Comparison of ENCODE assay signal across 8 cellular contexts in genomic region chr14:99602054-99602787, GRCh38. TPM values are rescaled to one million over a fixed set of nuclear protein-coding genes. Genes with fewer than 3 reads are reported as not detected.
DNase-seq lines count a peak whose midpoint lies in the region; ATAC-seq and TF ChIP-seq lines count a peak whose summit lies in the region.

No MANE protein-coding gene starts in this region.

- peak overlapping the region; percentile 31 to 52 for H3K4me3 ChIP-seq in HCT116 (replicated peaks in 1 of 2; ENCODE audit: low read depth in 1 of 2, low read length in 2 of 2)
- peak overlapping the region; percentile 57 for H3K4me3 ChIP-seq in RWPE2 (ENCODE audit: severe bottlenecking)
- H3K4me3 ChIP-seq in fibroblast of villous mesenchyme (ENCODE audit: low read depth, low read length): peak overlapping the region; percentile 46

- H3K4me2 ChIP-seq in HCT116 (ENCODE audit: low read length): peak overlapping the region; percentile 73

- H3K4me3 Mint-ChIP-seq in CD14-positive monocyte: peak overlapping the region in 1 of 2 donors; percentile 75

- H3K9me3 ChIP-seq in HCT116 (ENCODE audit: control insufficient read depth in 1 of 2, insufficient read depth in 1 of 2, low read depth in 1 of 2, low read length in 2 of 2) (no peaks in the 10 kb centered on the region), RWPE2 (ENCODE audit: severe bottlenecking) (no peaks in the 10 kb centered on the region)

- H3K79me2 ChIP-seq in HCT116 (ENCODE audit: insufficient read depth, low read length): peaks cover 57% of the 10 kb centered on the region

- ATAC-seq in HCT116 (no peak), RWPE2 (ENCODE audit: low read depth) (no peak; the same call in 2 of the 3 replicates), HG03196 (IDR thresholded peaks at IDR 0.05; ENCODE audit: unreplicated experiment) (no peak)

- TSS peak; percentile 46 for BruUV-seq in HCT116 (replicated peaks; lab: Mats Ljungman, UMichigan)

- TF ChIP-seq POLR2A in HCT116 (IDR thresholded peaks at IDR 0.05; ENCODE audit: borderline replicate concordance, extremely low read depth, insufficient read depth, insufficient read length) (no peak), erythroblast (IDR thresholded peaks at IDR 0.05; ENCODE audit: low read length) (no peak)

- TF ChIP-seq RAD21 in HCT116 (IDR thresholded peaks at IDR 0.05; ENCODE audit: low read depth): no peak

- H2AFZ ChIP-seq in HCT116 (ENCODE audit: low read depth, low read length, poor library complexity, severe bottlenecking): no peak overlapping the region

- 0 out of 2 replicates have a peak overlapping the region, but pooled peaks have one; percentile 30 for H3K27ac ChIP-seq in HCT116 (ENCODE audit: low read depth, low read length)
- peak overlapping the region; percentile 87 for H3K27ac ChIP-seq in RWPE2 (ENCODE audit: poor library complexity, severe bottlenecking)

- no peaks in the 10 kb centered on the region for H3K9me2 ChIP-seq in HCT116 (ENCODE audit: insufficient read depth)

- POLR2A ChIA-PET in HCT116 (lab: Charles Lee): no interaction called here

- no peaks in the 10 kb centered on the region for H3K36me3 Mint-ChIP-seq in CD14-positive monocyte

- TF ChIP-seq CTCF in HCT116 (IDR thresholded peaks at IDR 0.05 in 2 of 3, conservative IDR thresholded peaks at IDR 0.05 in 1 of 3; ENCODE audit: borderline replicate concordance in 1 of 3, insufficient read depth in 1 of 3, low read depth in 2 of 3, low read length in 2 of 3): no peak
- TF ChIP-seq CTCF in RWPE2 (IDR thresholded peaks at IDR 0.05; ENCODE audit: poor library complexity, severe bottlenecking): peak; percentile 23
- TF ChIP-seq CTCF in fibroblast of villous mesenchyme (IDR thresholded peaks at IDR 0.05; ENCODE audit: insufficient read depth, low read depth, low read length): no peak
- no peak for TF ChIP-seq CTCF in CD14-positive monocyte (IDR thresholded peaks at IDR 0.05)

- peaks cover 44 to 66% (median 53%) of the 10 kb centered on the region in 3 donors for H3K27me3 Mint-ChIP-seq in CD14-positive monocyte (ENCODE audit: low read depth in 3 of 3)

- RAD21 ChIA-PET in HCT116 (lab: Charles Lee; ENCODE audit: low non-redundant PET in 1 of 2, low total read pairs in 2 of 2, uncharacterized antibody in 2 of 2, unreplicated experiment in 2 of 2): interaction anchor here in 1 of 2 experiments (0.6 kb wide), 1 partner anchor 26 kb away, joined by 4 read pairs; no protein-coding TSS in a partner anchor

- H3K27me3 ChIP-seq in HCT116 (ENCODE audit: insufficient read depth, low read length) (no peaks in the 10 kb centered on the region), RWPE2 (ENCODE audit: insufficient read depth, poor library complexity, severe bottlenecking) (no peaks in the 10 kb centered on the region)

- peaks cover 0 to 9% (median 2%) of the 10 kb centered on the region in 7 donors for H3K9me3 Mint-ChIP-seq in CD14-positive monocyte

- H4K20me1 ChIP-seq in HCT116 (ENCODE audit: insufficient read depth): no peaks in the 10 kb centered on the region

- peaks cover 19 to 32% of the 10 kb centered on the region in 2 experiments for H3K4me1 ChIP-seq in HCT116 (ENCODE audit: control insufficient read depth in 1 of 2, insufficient read depth in 2 of 2, low read length in 2 of 2)
- H3K4me1 ChIP-seq in RWPE2 (ENCODE audit: insufficient read depth, poor library complexity, severe bottlenecking): peaks cover 26% of the 10 kb centered on the region

- H3K4me1 Mint-ChIP-seq in CD14-positive monocyte: peaks cover 7% of the 10 kb centered on the region

- DNase-seq in HCT116 (ENCODE audit: low read depth, low spot score) (no peak), RWPE2 (ENCODE audit: low spot score) (no peak), fibroblast of villous mesenchyme (ENCODE audit: low read depth) (peak; percentile 35), retina (peak; percentile 58), CD14-positive monocyte (ENCODE audit: low spot score) (no peak), erythroblast (lab: John Stamatoyannopoulos, UW) (no peak), ACHN (no peak)

- CTCF ChIA-PET in HCT116 (lab: Charles Lee): no interaction called here

- no peaks in the 10 kb centered on the region; a peak in 1 of 4 replicates for H3K36me3 ChIP-seq in HCT116 (ENCODE audit: control insufficient read depth in 1 of 2, insufficient read depth in 2 of 2, low read length in 2 of 2)
- H3K36me3 ChIP-seq in RWPE2 (ENCODE audit: low read depth): peaks cover 11% of the 10 kb centered on the region

- H3K9ac ChIP-seq in HCT116 (ENCODE audit: low read length): peak overlapping the region; percentile 31

- intact Hi-C loops in HCT116 (cut with micrococcal nuclease): no loop called here
- intact Hi-C loops in CD14-positive monocyte (cut with micrococcal nuclease): no loop called here

- H3K27ac Mint-ChIP-seq in CD14-positive monocyte: no peak overlapping the region

- in situ Hi-C loops in ACHN (cut with HindIII; ENCODE audit: low pct_ligation_motif_present, low pct_unique_long_range_greater_than_20kb, low sequenced_read_pairs): no loop called here

TF ChIP-seq in HCT116, 20 proteins besides CTCF, POLR2A, EP300 and RAD21:
- TF ChIP-seq SIN3A (IDR thresholded peaks at IDR 0.05; ENCODE audit: low read depth) (no peak), REST (IDR thresholded peaks at IDR 0.05; ENCODE audit: low read depth) (no peak), SRF (IDR thresholded peaks at IDR 0.05; ENCODE audit: low read depth) (no peak), SP1 (IDR thresholded peaks at IDR 0.05; ENCODE audit: low read depth) (no peak), ZFX (IDR thresholded peaks at IDR 0.05) (no peak), CBX3 (IDR thresholded peaks at IDR 0.05; ENCODE audit: low read depth) (no peak), YY1 (IDR thresholded peaks at IDR 0.05; ENCODE audit: extremely low read depth, insufficient replicate concordance, low read depth, low read length) (no peak), EZH2phosphoT487 (IDR thresholded peaks at IDR 0.05; ENCODE audit: borderline replicate concordance) (no peak), JUND (IDR thresholded peaks at IDR 0.05) (no peak), CEBPB (IDR thresholded peaks at IDR 0.05; ENCODE audit: low read depth) (no peak)
- TF ChIP-seq, protein P1, sequence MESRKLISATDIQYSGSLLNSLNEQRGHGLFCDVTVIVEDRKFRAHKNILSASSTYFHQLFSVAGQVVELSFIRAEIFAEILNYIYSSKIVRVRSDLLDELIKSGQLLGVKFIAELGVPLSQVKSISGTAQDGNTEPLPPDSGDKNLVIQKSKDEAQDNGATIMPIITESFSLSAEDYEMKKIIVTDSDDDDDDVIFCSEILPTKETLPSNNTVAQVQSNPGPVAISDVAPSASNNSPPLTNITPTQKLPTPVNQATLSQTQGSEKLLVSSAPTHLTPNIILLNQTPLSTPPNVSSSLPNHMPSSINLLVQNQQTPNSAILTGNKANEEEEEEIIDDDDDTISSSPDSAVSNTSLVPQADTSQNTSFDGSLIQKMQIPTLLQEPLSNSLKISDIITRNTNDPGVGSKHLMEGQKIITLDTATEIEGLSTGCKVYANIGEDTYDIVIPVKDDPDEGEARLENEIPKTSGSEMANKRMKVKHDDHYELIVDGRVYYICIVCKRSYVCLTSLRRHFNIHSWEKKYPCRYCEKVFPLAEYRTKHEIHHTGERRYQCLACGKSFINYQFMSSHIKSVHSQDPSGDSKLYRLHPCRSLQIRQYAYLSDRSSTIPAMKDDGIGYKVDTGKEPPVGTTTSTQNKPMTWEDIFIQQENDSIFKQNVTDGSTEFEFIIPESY (IDR thresholded peaks at IDR 0.05; ENCODE audit: extremely low read depth, insufficient replicate concordance, low read length): no peak
TF ChIP-seq in HCT116: peak in this region for 0.

RNA-seq across cellular contexts. Expression of gene CCDC85C, which starts 1.8 kb away (rescaled TPM):
- total RNA-seq in HCT116 (2021; ENCODE audit: unreplicated experiment) (42.3 TPM), fibroblast of villous mesenchyme (7.4 and 11.2 TPM in 2 replicates)
- 32.0 and 36.2 TPM in 2 replicates for polyA plus RNA-seq in HCT116 (2012)
- under 1 TPM in 1 of 2 donors, not detected in 1; 0.03 TPM for polyA plus RNA-seq in CD14-positive monocyte

RNA-seq across cellular contexts. Expression of gene HHIPL1, which starts 42.7 kb away (rescaled TPM):
- total RNA-seq in HCT116 (2021; ENCODE audit: unreplicated experiment) (not detected), fibroblast of villous mesenchyme (3.9 TPM in 2 replicates)
- polyA plus RNA-seq in HCT116 (2012): 0.02 and 0.03 TPM in 2 replicates
- not detected for polyA plus RNA-seq in CD14-positive monocyte

Comparison
In these comparisons a context has a peak if more than half of its experiments do, and no peak if none do; other contexts are left out.
1. DNase-seq: peak in fibroblast of villous mesenchyme (single experiment) and retina (single experiment); none in HCT116 (single experiment), RWPE2 (single experiment), CD14-positive monocyte (single experiment), erythroblast (0 of 2) and ACHN (single experiment).
2. Peak in every context shown above with its lines, with median percentiles within 50 percentile points of each other: H3K4me3 ChIP-seq.